ENCODE assay signal across 8 cellular contexts in genomic region chr19:15418588-15419412, GRCh38. TPM values are rescaled to one million over a fixed set of nuclear protein-coding genes. Genes with fewer than 3 reads are reported as not detected.
A peak's percentile ranks its signal among the peaks of the same experiment; 100 is the strongest.
DNase-seq lines count a peak whose midpoint lies in the region; ATAC-seq and TF ChIP-seq lines count a peak whose summit lies in the region.

A gene with protein sequence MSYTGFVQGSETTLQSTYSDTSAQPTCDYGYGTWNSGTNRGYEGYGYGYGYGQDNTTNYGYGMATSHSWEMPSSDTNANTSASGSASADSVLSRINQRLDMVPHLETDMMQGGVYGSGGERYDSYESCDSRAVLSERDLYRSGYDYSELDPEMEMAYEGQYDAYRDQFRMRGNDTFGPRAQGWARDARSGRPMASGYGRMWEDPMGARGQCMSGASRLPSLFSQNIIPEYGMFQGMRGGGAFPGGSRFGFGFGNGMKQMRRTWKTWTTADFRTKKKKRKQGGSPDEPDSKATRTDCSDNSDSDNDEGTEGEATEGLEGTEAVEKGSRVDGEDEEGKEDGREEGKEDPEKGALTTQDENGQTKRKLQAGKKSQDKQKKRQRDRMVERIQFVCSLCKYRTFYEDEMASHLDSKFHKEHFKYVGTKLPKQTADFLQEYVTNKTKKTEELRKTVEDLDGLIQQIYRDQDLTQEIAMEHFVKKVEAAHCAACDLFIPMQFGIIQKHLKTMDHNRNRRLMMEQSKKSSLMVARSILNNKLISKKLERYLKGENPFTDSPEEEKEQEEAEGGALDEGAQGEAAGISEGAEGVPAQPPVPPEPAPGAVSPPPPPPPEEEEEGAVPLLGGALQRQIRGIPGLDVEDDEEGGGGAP (minus strand): TSS chr19:15418988. CDS start chr19:15418923, 65 bp downstream.

- CTCF ChIA-PET in Caco-2 (lab: Charles Lee): interaction anchor here (0.6 to 3.3 kb wide), 16 partner anchors 14 to 327 kb away, joined by 3 to 61 read pairs (median 4); partner anchors contain the start of gene AKAP8

- peaks cover 6% of the 10 kb centered on the region for H3K4me1 Mint-ChIP-seq in Caco-2 (ENCODE audit: low read depth, unreplicated experiment)

- H3K9me3 ChIP-seq in Caco-2: no peaks in the 10 kb centered on the region
- no peaks in the 10 kb centered on the region for H3K9me3 ChIP-seq in effector memory CD4-positive, alpha-beta T cell (ENCODE audit: control insufficient read depth, low read length)

- no peaks in the 10 kb centered on the region for H3K27me3 ChIP-seq in Caco-2 (replicated peaks; ENCODE audit: control insufficient read depth, insufficient read depth, low read length)
- no peaks in the 10 kb centered on the region for H3K27me3 ChIP-seq in effector memory CD4-positive, alpha-beta T cell (replicated peaks; ENCODE audit: control insufficient read depth, insufficient read depth, low read length, poor library complexity, severe bottlenecking)

- H3K27ac Mint-ChIP-seq in Caco-2 (ENCODE audit: unreplicated experiment): peak within 1 kb of the TSS; percentile 98

- peak; percentile 85 for ATAC-seq in GM21360 (IDR thresholded peaks at IDR 0.05; ENCODE audit: unreplicated experiment)

- POLR2A ChIA-PET in Caco-2 (lab: Charles Lee): interaction anchor here (0.5 to 3.5 kb wide), 10 partner anchors 9 to 1021 kb away, joined by 3 to 40 read pairs (median 7); partner anchors contain the start of gene AKAP8

- peak; percentile 98 to 99 for DNase-seq in Caco-2
- DNase-seq in HT1080 (ENCODE audit: low read depth): peak; percentile 100
- peak; percentile 100 for DNase-seq in NOMO-1 treated with DMSO at 0.1 percent for 48 hours (lab: John Stamatoyannopoulos, UW; ENCODE audit: unreplicated experiment)
- DNase-seq in activated CD8-positive, alpha-beta memory T cell treated with anti-CD3 and anti-CD28 coated beads for 4 hours (ENCODE audit: low read depth in 2 of 2): peak; percentile 97 to 98
- DNase-seq in effector memory CD4-positive, alpha-beta T cell: peak; percentile 97 to 99 (median 98)
- DNase-seq in lung microvascular endothelial cell (ENCODE audit: low read depth in 2 of 2): peak; percentile 100
- DNase-seq in stimulated activated CD4-positive, alpha-beta T cell treated with anti-CD3 and anti-CD28 coated beads, TNF-alpha, amount 100 ng/mL, for 48 hours (ENCODE audit: low read depth in 3 of 3): peak; percentile 91 to 99 (median 99)

- no peaks in the 10 kb centered on the region for H3K9me3 Mint-ChIP-seq in Caco-2 (ENCODE audit: unreplicated experiment)

- peaks cover 65% of the 10 kb centered on the region for H3K36me3 Mint-ChIP-seq in Caco-2 (ENCODE audit: insufficient read depth, unreplicated experiment)

- no TSS peak for BruUV-seq in Caco-2 (replicated peaks; lab: Mats Ljungman, UMichigan)

- peak within 1 kb of the TSS; percentile 89 for H3K4me3 ChIP-seq in Caco-2 (ENCODE audit: low read depth, low read length)
- peak within 1 kb of the TSS; percentile 98 for H3K4me3 ChIP-seq in effector memory CD4-positive, alpha-beta T cell (ENCODE audit: insufficient read depth, low read depth, low read length, poor library complexity, severe bottlenecking)

- H3K27ac ChIP-seq in effector memory CD4-positive, alpha-beta T cell (ENCODE audit: insufficient read depth, low read length, poor library complexity, severe bottlenecking): peak within 1 kb of the TSS; percentile 75

- TF ChIP-seq CTCF in Caco-2 (IDR thresholded peaks at IDR 0.05; ENCODE audit: insufficient read depth in 1 of 2, low read depth in 1 of 2, low read length in 1 of 2, severe bottlenecking in 1 of 2, unreplicated experiment in 1 of 2): peak; percentile 70 to 92

- H3K4me1 ChIP-seq in Caco-2: peaks cover 6% of the 10 kb centered on the region; the same call in 1 of the 2 replicates
- peaks cover 18% of the 10 kb centered on the region for H3K4me1 ChIP-seq in effector memory CD4-positive, alpha-beta T cell (ENCODE audit: control insufficient read depth, insufficient read depth, low read length, poor library complexity, severe bottlenecking)

- peaks cover 2% of the 10 kb centered on the region for H3K36me3 ChIP-seq in Caco-2 (ENCODE audit: control insufficient read depth, insufficient read depth, low read length)
- peaks cover 19% of the 10 kb centered on the region for H3K36me3 ChIP-seq in effector memory CD4-positive, alpha-beta T cell (ENCODE audit: control insufficient read depth, insufficient read depth, low read length)

- H3K4me3 Mint-ChIP-seq in Caco-2 (ENCODE audit: unreplicated experiment): peak within 1 kb of the TSS; percentile 96

- H3K27me3 Mint-ChIP-seq in Caco-2 (ENCODE audit: insufficient read depth, unreplicated experiment): no peaks in the 10 kb centered on the region

- intact Hi-C loops in Caco-2 (cut with micrococcal nuclease; ENCODE audit: unreplicated experiment): loop anchor here (1.0 to 5.0 kb wide), 3 partner anchors 31 to 138 kb away; partner anchors contain the start of genes AKAP8 and WIZ

RNA-seq across cellular contexts. Expression of the gene that starts here (rescaled TPM):
- total RNA-seq in Caco-2 (2022): 112 and 127 TPM in 2 replicates
- 44.8 and 56.1 TPM in 2 replicates for total RNA-seq in HT1080 (2014; rRNA removed; shearing (Covaris generic))
- 27.1 and 27.2 TPM in 2 replicates for polyA plus RNA-seq in HT1080 (2015; cell fraction: cytosol; rRNA removed)
- polyA plus RNA-seq in HT1080 (2015; cell fraction: nucleus; rRNA removed): 243 and 267 TPM in 2 replicates
- total RNA-seq in lung microvascular endothelial cell: 28.8 and 39.9 TPM in 2 replicates

Comparison
In these comparisons a context has a peak if more than half of its experiments do, and no peak if none do; other contexts are left out.
1. Peak in every context shown above with its lines: DNase-seq, ATAC-seq, H3K4me3 ChIP-seq and H3K27ac ChIP-seq.